In the genomic region with DNA sequence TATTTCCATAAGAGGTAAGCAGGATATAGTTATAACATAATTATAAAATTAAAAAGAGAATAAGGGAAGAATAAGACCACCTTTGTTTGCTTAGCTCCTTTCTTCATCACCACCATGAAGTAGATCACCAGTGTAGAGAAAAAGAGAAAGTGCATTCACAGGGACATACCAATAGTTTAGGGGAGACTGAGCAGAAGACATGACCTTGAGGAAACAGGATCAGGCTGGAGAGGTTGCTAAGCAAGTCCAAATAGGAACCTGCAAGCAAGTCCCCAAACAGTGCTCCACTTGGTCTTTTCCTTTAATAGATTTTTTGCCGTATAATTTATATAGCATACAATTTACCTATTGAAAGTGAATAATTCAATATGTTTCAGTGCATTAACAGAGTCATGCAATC, we compare ENCODE assay signal across 25 cellular contexts.
"Had no signal": no experiment of that assay in that cellular context is flagged by ENCODE, and none has a peak within 500 bp of the region (broad histone marks: within the 10 kb centered on the region; RNA-seq: fewer than 3 reads in every experiment).

No MANE protein-coding gene starts in this region.

- H3K4me1 ChIP-seq: left ventricle myocardium inferior, right atrium auricular region, tibial nerve, uterus had no signal

- H3K36me3 ChIP-seq: left ventricle myocardium inferior, ovary, right atrium auricular region, right lobe of liver, tibial nerve, uterus had no signal

- H3K4me3 ChIP-seq: left ventricle myocardium inferior, lung, mucosa of descending colon, ovary, right atrium auricular region, right lobe of liver, skin epidermis, tibial nerve, uterus had no signal

- H3K27ac ChIP-seq: left ventricle myocardium inferior, right atrium auricular region, skin epidermis, uterus had no signal

- FAIRE-seq: islet of Langerhans had no signal

- H3K9me3 ChIP-seq: left ventricle myocardium inferior, mucosa of descending colon, ovary, right atrium auricular region, right lobe of liver, tibial nerve, uterus had no signal

- H3K27me3 Mint-ChIP-seq: memory B cell; naive thymus-derived CD4-positive, alpha-beta T cell; natural killer cell treated with Interleukin-12 subunit alpha and Interleukin-12 subunit beta and Interleukin-15 and Interleukin-18, amount 100 ng/mL, for 72 hours; progenitor cell of endocrine pancreas; stimulated activated memory B cell treated with anti-CD40 and anti-IgM and Interleukin-4, amounts not matched to agents 10 μg/mL and 1 μg/mL and 100 μg/mL, for 72 hours; stimulated activated naive CD8-positive, alpha-beta T cell treated with anti-CD3 and anti-CD28 coated beads, Interleukin-15, amount 100 ng/mL, for 72 hours; type B pancreatic cell had no signal

- DNase-seq: hippocampal formation; immature natural killer cell; left ventricle myocardium inferior; midbrain; mucosa of descending colon; naive thymus-derived CD4-positive, alpha-beta T cell; ovary; right lobe of liver; stimulated activated CD4-positive, alpha-beta T cell treated with anti-CD3 and anti-CD28 coated beads, Interleukin-12 subunit alpha, Interleukin-12 subunit beta, amount 100 ng/mL, for 4 hours; stimulated activated CD4-positive, alpha-beta T cell treated with anti-CD3 and anti-CD28 coated beads, Interleukin-4, amount 100 ng/mL, for 4 hours; stimulated activated CD8-positive, alpha-beta memory T cell treated with anti-CD3 and anti-CD28 coated beads, Interleukin-4, amount 100 ng/mL, for 48 hours; stimulated activated naive CD4-positive, alpha-beta T cell treated with Interleukin-2 at 50 U/mL for 16 hours; stimulated activated naive CD8-positive, alpha-beta T cell treated with anti-CD3 and anti-CD28 coated beads, Interleukin-15, amount 100 ng/mL, for 72 hours; substantia nigra; uterus had no signal

- H3K27ac Mint-ChIP-seq: immature natural killer cell; memory B cell; naive thymus-derived CD4-positive, alpha-beta T cell; natural killer cell treated with Interleukin-12 subunit alpha and Interleukin-12 subunit beta and Interleukin-15 and Interleukin-18, amount 100 ng/mL, for 72 hours; progenitor cell of endocrine pancreas; stimulated activated memory B cell treated with anti-CD40 and anti-IgM and Interleukin-4, amounts not matched to agents 10 μg/mL and 1 μg/mL and 100 μg/mL, for 72 hours; stimulated activated naive CD8-positive, alpha-beta T cell treated with anti-CD3 and anti-CD28 coated beads, Interleukin-15, amount 100 ng/mL, for 72 hours; type B pancreatic cell had no signal

- ATAC-seq: mucosa of descending colon; naive thymus-derived CD4-positive, alpha-beta T cell; natural killer cell treated with Interleukin-12 subunit alpha and Interleukin-12 subunit beta and Interleukin-15 and Interleukin-18, amount 100 ng/mL, for 72 hours; right lobe of liver; stimulated activated memory B cell treated with anti-CD40 and anti-IgM and Interleukin-4, amounts not matched to agents 10 μg/mL and 1 μg/mL and 100 μg/mL, for 72 hours; stimulated activated naive CD8-positive, alpha-beta T cell treated with anti-CD3 and anti-CD28 coated beads, Interleukin-15, amount 100 ng/mL, for 72 hours had no signal

- H3K4me1 Mint-ChIP-seq: immature natural killer cell; memory B cell; naive thymus-derived CD4-positive, alpha-beta T cell; stimulated activated memory B cell treated with anti-CD40 and anti-IgM and Interleukin-4, amounts not matched to agents 10 μg/mL and 1 μg/mL and 100 μg/mL, for 72 hours; stimulated activated naive CD8-positive, alpha-beta T cell treated with anti-CD3 and anti-CD28 coated beads, Interleukin-15, amount 100 ng/mL, for 72 hours had no signal

- H3K4me3 Mint-ChIP-seq: immature natural killer cell; memory B cell; naive thymus-derived CD4-positive, alpha-beta T cell; natural killer cell treated with Interleukin-12 subunit alpha and Interleukin-12 subunit beta and Interleukin-15 and Interleukin-18, amount 100 ng/mL, for 72 hours; stimulated activated memory B cell treated with anti-CD40 and anti-IgM and Interleukin-4, amounts not matched to agents 10 μg/mL and 1 μg/mL and 100 μg/mL, for 72 hours; stimulated activated naive CD8-positive, alpha-beta T cell treated with anti-CD3 and anti-CD28 coated beads, Interleukin-15, amount 100 ng/mL, for 72 hours; type B pancreatic cell had no signal

- H3K36me3 Mint-ChIP-seq: immature natural killer cell; memory B cell; naive thymus-derived CD4-positive, alpha-beta T cell; natural killer cell treated with Interleukin-12 subunit alpha and Interleukin-12 subunit beta and Interleukin-15 and Interleukin-18, amount 100 ng/mL, for 72 hours; stimulated activated memory B cell treated with anti-CD40 and anti-IgM and Interleukin-4, amounts not matched to agents 10 μg/mL and 1 μg/mL and 100 μg/mL, for 72 hours; type B pancreatic cell had no signal

- H3K9me3 Mint-ChIP-seq: memory B cell; stimulated activated memory B cell treated with anti-CD40 and anti-IgM and Interleukin-4, amounts not matched to agents 10 μg/mL and 1 μg/mL and 100 μg/mL, for 72 hours; stimulated activated naive CD8-positive, alpha-beta T cell treated with anti-CD3 and anti-CD28 coated beads, Interleukin-15, amount 100 ng/mL, for 72 hours; type B pancreatic cell had no signal

- H3K27me3 ChIP-seq: ovary, right atrium auricular region, right lobe of liver, tibial nerve, uterus had no signal
